Comparison of ENCODE assay signal across 25 cellular contexts in genomic region chr16:48347980-48348379, GRCh38. TPM values are rescaled to one million over a fixed set of nuclear protein-coding genes. Genes with fewer than 3 reads are reported as not detected.
DNase-seq lines count a peak whose midpoint lies in the region; ATAC-seq and TF ChIP-seq lines count a peak whose summit lies in the region.
"Had no signal": no experiment of that assay in that cellular context is flagged by ENCODE, and none has a peak within 500 bp of the region (broad histone marks: within the 10 kb centered on the region; RNA-seq: fewer than 3 reads in every experiment).

No MANE protein-coding gene starts in this region.

- no peak overlapping the region for H2AFZ ChIP-seq in GM23338

- peaks cover 21% of the 10 kb centered on the region; the same call in 2 of the 3 replicates for H3K36me3 Mint-ChIP-seq in GM23338 (ENCODE audit: low read depth)

- TF ChIP-seq CTCF in tibial artery (IDR thresholded peaks at IDR 0.05) (no peak), GM23338 (conservative IDR thresholded peaks at IDR 0.05; ENCODE audit: low read depth in 2 of 2) (no peak)

- no peak overlapping the region for H3K27ac Mint-ChIP-seq in GM23338
- H3K27ac Mint-ChIP-seq: activated B cell treated with CpG ODN at 0.5 μM for 24 hours; activated CD4-positive, alpha-beta memory T cell treated with anti-CD3 and anti-CD28 coated beads for 36 hours; memory B cell had no signal

- H3K4me3 Mint-ChIP-seq in GM23338 = no peak overlapping the region
- H3K4me3 Mint-ChIP-seq: activated B cell treated with CpG ODN at 0.5 μM for 24 hours; activated CD4-positive, alpha-beta memory T cell treated with anti-CD3 and anti-CD28 coated beads for 36 hours; memory B cell; naive thymus-derived CD4-positive, alpha-beta T cell had no signal

- peaks cover 3% of the 10 kb centered on the region for H3K27me3 Mint-ChIP-seq in GM23338 (ENCODE audit: insufficient read depth, low read depth, poor library complexity)
- H3K27me3 Mint-ChIP-seq: activated B cell treated with CpG ODN at 0.5 μM for 24 hours; activated CD4-positive, alpha-beta memory T cell treated with anti-CD3 and anti-CD28 coated beads for 36 hours; memory B cell; naive thymus-derived CD4-positive, alpha-beta T cell had no signal

- H3K9me3 ChIP-seq in tibial artery = no peaks in the 10 kb centered on the region
- H3K9me3 ChIP-seq: adrenal gland, esophagus muscularis mucosa, gastrocnemius medialis, HAP-1, ovary, suprapubic skin had no signal

- no peaks in the 10 kb centered on the region for H3F3A ChIP-seq in GM23338 (replicated peaks; ENCODE audit: low read depth)

- H3K9me2 ChIP-seq in GM23338 (ENCODE audit: insufficient read depth) = no peaks in the 10 kb centered on the region

- no peaks in the 10 kb centered on the region for H4K20me1 ChIP-seq in GM23338 (replicated peaks; ENCODE audit: insufficient read depth)

- no peak overlapping the region for H3K4me2 ChIP-seq in GM23338

- no peaks in the 10 kb centered on the region for H3K9me3 Mint-ChIP-seq in GM23338
- H3K9me3 Mint-ChIP-seq: activated B cell treated with CpG ODN at 0.5 μM for 24 hours; activated CD4-positive, alpha-beta memory T cell treated with anti-CD3 and anti-CD28 coated beads for 36 hours; memory B cell; naive thymus-derived CD4-positive, alpha-beta T cell had no signal

- H3K36me3 ChIP-seq in tibial artery (peaks cover 25 to 62% (median 38%) of the 10 kb centered on the region in 3 donors), GM23338 (ENCODE audit: insufficient read depth) (no peaks in the 10 kb centered on the region; the same call in 1 of the 2 replicates)
- H3K36me3 ChIP-seq: ovary had no signal

- no peak for ATAC-seq in GM23338
- ATAC-seq: gastrocnemius medialis, GM12878 had no signal

- no peak overlapping the region for H3K4me3 ChIP-seq in tibial artery
- no peak overlapping the region for H3K4me3 ChIP-seq in GM23338
- H3K4me3 ChIP-seq: adrenal gland, esophagus muscularis mucosa, gastrocnemius medialis, GM12878, HAP-1, ovary, suprapubic skin had no signal

- H3K27ac ChIP-seq in caudate nucleus (ENCODE audit: low read depth, low read length) (peak overlapping the region; percentile 41), tibial artery (no peak overlapping the region), GM23338 (ENCODE audit: low read depth) (no peak overlapping the region)
- H3K27ac ChIP-seq: adrenal gland, C4-2B, esophagus muscularis mucosa, gastrocnemius medialis, ovary, suprapubic skin had no signal

- H3K4me1 ChIP-seq in tibial artery = no peaks in the 10 kb centered on the region
- H3K4me1 ChIP-seq in GM23338 (ENCODE audit: insufficient read depth) = no peaks in the 10 kb centered on the region
- H3K4me1 ChIP-seq: adrenal gland, esophagus muscularis mucosa, HAP-1, suprapubic skin had no signal

- DNase-seq in NCI-H1417 (lab: John Stamatoyannopoulos, UW) (peak in 2 of 3 experiments; percentile 4 to 69), NCI-H1417 treated with DMSO at 0.1 percent for 48 hours (lab: John Stamatoyannopoulos, UW) (no peak), NCI-H2171 (lab: John Stamatoyannopoulos, UW) (peak; percentile 84), caudate nucleus (lab: John Stamatoyannopoulos, UW) (peak in 14 of 61 donors; percentile 6 to 80 (median 19)), occipital lobe (lab: John Stamatoyannopoulos, UW) (peak; percentile 46), tibial artery (no peak), NCI-H345 (lab: John Stamatoyannopoulos, UW) (no peak), GM23338 (ENCODE audit: low spot score) (no peak)
- DNase-seq: activated B cell treated with CpG ODN at 0.5 μM for 24 hours; activated CD4-positive, alpha-beta memory T cell treated with anti-CD3 and anti-CD28 coated beads for 36 hours; adrenal gland; effector memory CD4-positive, alpha-beta T cell; gastrocnemius medialis; GF-D8; KBM-7; kidney glomerular epithelial cell; NCI-H2081 treated with DMSO at 0.1 percent for 48 hours; ovary had no signal

- H3K79me2 ChIP-seq in GM23338 (replicated peaks; ENCODE audit: insufficient read depth) = no peaks in the 10 kb centered on the region

- H3K4me1 Mint-ChIP-seq in GM23338 = no peaks in the 10 kb centered on the region
- H3K4me1 Mint-ChIP-seq: activated B cell treated with CpG ODN at 0.5 μM for 24 hours, memory B cell had no signal

- intact Hi-C loops in tibial artery (cut with DNase I; ENCODE audit: low total_unique reads) = no loop called here

- H3K27me3 ChIP-seq in tibial artery (no peaks in the 10 kb centered on the region), GM23338 (ENCODE audit: insufficient read depth) (no peaks in the 10 kb centered on the region)
- H3K27me3 ChIP-seq: adrenal gland, esophagus muscularis mucosa, gastrocnemius medialis, ovary, suprapubic skin had no signal

TF ChIP-seq in GM23338, 12 proteins besides CTCF, POLR2A, EP300 and RAD21 (continues in another document):
- no peak for TF ChIP-seq EZH2phosphoT487 (IDR thresholded peaks at IDR 0.05; ENCODE audit: unreplicated experiment)
- no peak for TF ChIP-seq JUNB (IDR thresholded peaks at IDR 0.05; ENCODE audit: unreplicated experiment)
- TF ChIP-seq ZNF331 (CRISPR knock-in tag; IDR thresholded peaks at IDR 0.05; ENCODE audit: low read depth) = no peak
- TF ChIP-seq CREB1 (CRISPR knock-in tag; IDR thresholded peaks at IDR 0.05; ENCODE audit: low read depth) = no peak
- TF ChIP-seq NANOG (IDR thresholded peaks at IDR 0.05; ENCODE audit: borderline replicate concordance) = no peak
- no peak for TF ChIP-seq ZNF114 (CRISPR knock-in tag; IDR thresholded peaks at IDR 0.05)
- no peak for TF ChIP-seq ZNF462 (CRISPR knock-in tag; IDR thresholded peaks at IDR 0.05)
- no peak for TF ChIP-seq EZH2 (IDR thresholded peaks at IDR 0.05; ENCODE audit: low read depth, unreplicated experiment)
- TF ChIP-seq ETS1 (IDR thresholded peaks at IDR 0.05) = no peak

RNA-seq across cellular contexts. Expression of gene SIAH1, which starts 37.2 kb away (rescaled TPM):
- total RNA-seq in occipital lobe = 154 TPM
- total RNA-seq in GM23338 (2014; rRNA removed; shearing (Covaris generic)) = 47.0 and 52.7 TPM in 2 replicates
- 35.1 and 42.0 TPM in 2 replicates for polyA plus RNA-seq in GM23338 (2016; fragmentation: Nextera tagmentation; extraction: Ambion mirVana)

Comparison
In these comparisons a context has a peak if more than half of its experiments do, and no peak if none do; other contexts are left out.
1. DNase-seq: peak in NCI-H1417 (2 of 3), NCI-H2171 (single experiment) and occipital lobe (single experiment); none in NCI-H1417 treated with DMSO at 0.1 percent for 48 hours (single experiment), tibial artery (0 of 2), NCI-H345 (single experiment) and GM23338 (single experiment).